Comparison of ENCODE assay signal across 1 cellular context in the genomic region with DNA sequence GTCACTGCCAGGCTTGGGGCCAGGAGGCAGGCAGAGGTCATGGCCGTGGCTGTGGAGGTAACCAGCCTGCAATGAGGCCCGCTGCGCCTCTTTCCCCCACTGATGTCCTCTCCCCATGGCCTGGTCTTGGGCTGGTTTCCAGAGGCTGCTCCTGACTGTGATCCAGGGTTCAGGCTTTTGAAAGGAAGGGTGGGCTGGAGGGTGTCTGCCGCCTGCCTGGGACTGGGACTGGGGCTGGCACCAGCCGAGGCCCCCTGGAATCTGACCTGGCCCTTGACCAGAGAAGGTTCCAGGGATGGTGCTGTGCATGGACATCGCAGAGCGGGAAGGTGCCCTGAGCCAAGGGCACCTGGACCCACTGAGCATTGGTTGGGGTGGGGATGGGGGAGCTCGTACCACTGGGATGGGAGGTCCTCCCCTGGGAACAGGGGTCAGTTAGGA.
TF ChIP-seq lines count a peak whose summit lies in the region.

No MANE protein-coding gene starts in this region.

TF ChIP-seq in H1, 55 proteins besides CTCF, POLR2A, EP300 and RAD21:
- TF ChIP-seq TEAD4 (IDR thresholded peaks at IDR 0.05; ENCODE audit: low read depth, low read length) (no peak), KDM5A (IDR thresholded peaks at IDR 0.05; ENCODE audit: low read length) (no peak), NRF1 (IDR thresholded peaks at IDR 0.05; ENCODE audit: low read depth, low read length) (no peak), SP1 (IDR thresholded peaks at IDR 0.05; ENCODE audit: low read depth, low read length) (no peak), GABPA (IDR thresholded peaks at IDR 0.05; ENCODE audit: borderline replicate concordance, insufficient read depth, low read length) (no peak), SIRT6 (IDR thresholded peaks at IDR 0.05; ENCODE audit: low read length) (no peak), SRF (IDR thresholded peaks at IDR 0.05; ENCODE audit: low read depth, low read length) (no peak), POU5F1 (IDR thresholded peaks at IDR 0.05; ENCODE audit: low read depth, low read length) (no peak), FOSL1 (IDR thresholded peaks at IDR 0.05; ENCODE audit: insufficient read depth, low read depth, low read length) (no peak), SIN3A (conservative IDR thresholded peaks at IDR 0.05 in 1 of 2, IDR thresholded peaks at IDR 0.05 in 1 of 2; ENCODE audit: low read depth in 1 of 2, low read length in 2 of 2) (no peak)
- TF ChIP-seq, protein P1, sequence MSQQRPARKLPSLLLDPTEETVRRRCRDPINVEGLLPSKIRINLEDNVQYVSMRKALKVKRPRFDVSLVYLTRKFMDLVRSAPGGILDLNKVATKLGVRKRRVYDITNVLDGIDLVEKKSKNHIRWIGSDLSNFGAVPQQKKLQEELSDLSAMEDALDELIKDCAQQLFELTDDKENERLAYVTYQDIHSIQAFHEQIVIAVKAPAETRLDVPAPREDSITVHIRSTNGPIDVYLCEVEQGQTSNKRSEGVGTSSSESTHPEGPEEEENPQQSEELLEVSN (IDR thresholded peaks at IDR 0.05): no peak
